ENCODE assay signal across 9 cellular contexts in genomic region chr6:73308712-73309533, GRCh38. TPM values are rescaled to one million over a fixed set of nuclear protein-coding genes. Genes with fewer than 3 reads are reported as not detected.
DNase-seq lines count a peak whose midpoint lies in the region; ATAC-seq and TF ChIP-seq lines count a peak whose summit lies in the region.
"Had no signal": no experiment of that assay in that cellular context is flagged by ENCODE, and none has a peak within 500 bp of the region (broad histone marks: within the 10 kb centered on the region; RNA-seq: fewer than 3 reads in every experiment).

No MANE protein-coding gene starts in this region.

- H3K9me3 ChIP-seq in HEK293 (ENCODE audit: control insufficient read depth, insufficient read depth, low read depth, low read length) (no peaks in the 10 kb centered on the region), gastroesophageal sphincter (no peaks in the 10 kb centered on the region), gastrocnemius medialis (no peaks in the 10 kb centered on the region), SJCRH30 (replicated peaks) (no peaks in the 10 kb centered on the region)

- CTCF ChIA-PET in HEK293 (lab: Yijun Ruan, JAX), result interaction anchor here (0.5 to 3.0 kb wide), 8 partner anchors 19 to 403 kb away, joined by 3 to 12 read pairs (median 3); no protein-coding TSS in a partner anchor

- no peaks in the 10 kb centered on the region for H3K27me3 ChIP-seq in gastroesophageal sphincter
- H3K27me3 ChIP-seq in gastrocnemius medialis, result peaks cover 13 to 28% (median 19%) of the 10 kb centered on the region in 3 donors
- H3K27me3 ChIP-seq in SJCRH30, result no peaks in the 10 kb centered on the region

- no peak for ATAC-seq in gastroesophageal sphincter
- no peak for ATAC-seq in gastrocnemius medialis
- no peak for ATAC-seq in GM21723 (IDR thresholded peaks at IDR 0.05; ENCODE audit: unreplicated experiment)

- intact Hi-C loops in CD14-positive monocyte (cut with micrococcal nuclease) (no loop called here), gastrocnemius medialis (cut with DNase I; ENCODE audit: low total_unique reads) (no loop called here)

- no peaks in the 10 kb centered on the region for H3K4me1 ChIP-seq in HEK293 (ENCODE audit: control insufficient read depth, insufficient read depth, low read length)
- H3K4me1 ChIP-seq in gastroesophageal sphincter, result peaks cover 0 to 17% (median 3%) of the 10 kb centered on the region in 3 donors
- H3K4me1 ChIP-seq in gastrocnemius medialis, result peaks cover 3 to 5% of the 10 kb centered on the region in 2 donors
- H3K4me1 ChIP-seq in SJCRH30, result no peaks in the 10 kb centered on the region

- H3K4me3 Mint-ChIP-seq in CD14-positive monocyte, result peak overlapping the region; percentile 98 to 100

- H3K4me3 ChIP-seq in HEK293 (ENCODE audit: low read depth, low read length) (peak overlapping the region; percentile 53), gastroesophageal sphincter (peak overlapping the region; percentile 38 to 71), gastrocnemius medialis (peak overlapping the region; percentile 48 to 59 (median 53)), SJCRH30 (no peak overlapping the region)

- WGBS in gastroesophageal sphincter (ENCODE audit: low coverage in 1 of 2), 2 donors, result 84 to 100% methylated on average over 1 to 11 of the region's 26 CpGs

- peaks cover 0 to under 1% of the 10 kb centered on the region in 2 experiments; a peak in 1 of 3 replicates for H3K36me3 ChIP-seq in HEK293 (ENCODE audit: control insufficient read depth in 2 of 2, insufficient read depth in 1 of 2, low read length in 2 of 2)
- H3K36me3 ChIP-seq in gastroesophageal sphincter, result no peaks in the 10 kb centered on the region
- H3K36me3 ChIP-seq in gastrocnemius medialis, result no peaks in the 10 kb centered on the region
- H3K36me3 ChIP-seq in SJCRH30, result no peaks in the 10 kb centered on the region

- no peak for TF ChIP-seq POLR2A in gastroesophageal sphincter (IDR thresholded peaks at IDR 0.05)
- no peak for TF ChIP-seq POLR2A in gastrocnemius medialis (IDR thresholded peaks at IDR 0.05)

- peaks cover 14 to 34% (median 24%) of the 10 kb centered on the region in 3 donors for H3K27me3 Mint-ChIP-seq in CD14-positive monocyte (ENCODE audit: low read depth in 3 of 3)

- peak overlapping the region; percentile 78 for H3K27ac ChIP-seq in HEK293 (ENCODE audit: extremely low read depth, low read depth, low read length)
- peak overlapping the region; percentile 76 for H3K27ac ChIP-seq in VCaP
- H3K27ac ChIP-seq in gastroesophageal sphincter, result peak overlapping the region in 3 of 4 donors; percentile 68 to 78 (median 74)
- H3K27ac ChIP-seq in gastrocnemius medialis, result no peak overlapping the region
- no peak overlapping the region for H3K27ac ChIP-seq in SJCRH30

- TF ChIP-seq EP300 in gastroesophageal sphincter (IDR thresholded peaks at IDR 0.05), result no peak

- H3K36me3 Mint-ChIP-seq in CD14-positive monocyte, result peaks cover 0 to 2% of the 10 kb centered on the region in 2 donors

- H3K27ac Mint-ChIP-seq in CD14-positive monocyte, result peak overlapping the region in 1 of 7 donors; percentile 33

- DNase-seq in CD14-positive monocyte (ENCODE audit: low spot score), result no peak
- DNase-seq in gastrocnemius medialis, result no peak
- DNase-seq in NCI-H1694 (lab: John Stamatoyannopoulos, UW), result no peak
- DNase-seq in SJCRH30, result no peak

- peaks cover 23% of the 10 kb centered on the region for H3K4me1 Mint-ChIP-seq in CD14-positive monocyte

- no peak for TF ChIP-seq CTCF in CD14-positive monocyte (IDR thresholded peaks at IDR 0.05)
- no peak; the same call in 1 of the 2 replicates for TF ChIP-seq CTCF in HEK293 (tag by site-specific recombination; IDR thresholded peaks at IDR 0.05)
- no peak for TF ChIP-seq CTCF in VCaP (conservative IDR thresholded peaks at IDR 0.05)
- TF ChIP-seq CTCF in gastroesophageal sphincter (IDR thresholded peaks at IDR 0.05), result no peak
- TF ChIP-seq CTCF in gastrocnemius medialis (IDR thresholded peaks at IDR 0.05 in 4 of 5, conservative IDR thresholded peaks at IDR 0.05 in 1 of 5), result no peak

- in situ Hi-C loops in gastrocnemius medialis (cut with MboI; ENCODE audit: low sequenced_read_pairs in 4 of 4), result no loop called here

- H3K9me3 Mint-ChIP-seq in CD14-positive monocyte, result peaks cover 0 to 10% (median 7%) of the 10 kb centered on the region in 7 donors

- POLR2A ChIA-PET in HEK293 (lab: Yijun Ruan, JAX), result interaction anchor here (0.6 to 1.2 kb wide), 5 partner anchors 18 to 345 kb away, joined by 3 to 4 read pairs (median 3); partner anchors contain the start of genes MTO1 and SLC17A5

TF ChIP-seq in HEK293, 187 proteins besides CTCF, POLR2A, EP300 and RAD21 (continues in another document):
- TF ChIP-seq ZNF335 (tag by site-specific recombination; conservative IDR thresholded peaks at IDR 0.05), result 0 out of 2 replicates have a peak, but pooled peaks have one; percentile 34
- TF ChIP-seq ZNF16 (tag by site-specific recombination; IDR thresholded peaks at IDR 0.05; ENCODE audit: low read depth), result no peak
- TF ChIP-seq EGR2 (tag by site-specific recombination; IDR thresholded peaks at IDR 0.05; ENCODE audit: low read depth), result no peak
- no peak for TF ChIP-seq ZNF785 (tag by site-specific recombination; IDR thresholded peaks at IDR 0.05)
- TF ChIP-seq ZNF280C (tag by site-specific recombination; IDR thresholded peaks at IDR 0.05), result no peak
- no peak for TF ChIP-seq TRIM28 (IDR thresholded peaks at IDR 0.05; ENCODE audit: borderline replicate concordance, low read length)
- TF ChIP-seq ZNF560 (tag by site-specific recombination; IDR thresholded peaks at IDR 0.05; ENCODE audit: borderline replicate concordance), result no peak
- TF ChIP-seq ZNF148 (tag by site-specific recombination; IDR thresholded peaks at IDR 0.05; ENCODE audit: borderline replicate concordance), result no peak
- TF ChIP-seq IKZF3 (tag by site-specific recombination; IDR thresholded peaks at IDR 0.05), result peak; percentile 19; the same call in 1 of the 2 replicates

RNA-seq across cellular contexts. Expression of gene DPPA5, which starts 45.2 kb away (rescaled TPM):
- not detected for polyA plus RNA-seq in CD14-positive monocyte
- not detected for total RNA-seq in gastroesophageal sphincter
- total RNA-seq in gastrocnemius medialis, result not detected
- not detected in 2 replicates for total RNA-seq in SJCRH30 (2014; rRNA removed; shearing (Covaris generic))
- total RNA-seq: RPMI7951 had no signal

RNA-seq across cellular contexts. Expression of gene KHDC1, which starts 45.9 kb away (rescaled TPM):
- not detected for polyA plus RNA-seq in CD14-positive monocyte
- total RNA-seq in gastroesophageal sphincter (1 to 10 TPM in 3 of 4 donors, under 1 TPM in 1; 0.93 to 1.9 (median 1.4) TPM), gastrocnemius medialis (not detected)
- not detected in 2 replicates for total RNA-seq in SJCRH30 (2014; rRNA removed; shearing (Covaris generic))

RNA-seq across cellular contexts. Expression of gene KHDC3L, which starts 53.5 kb away (rescaled TPM):
- polyA plus RNA-seq in CD14-positive monocyte, result not detected
- total RNA-seq in gastroesophageal sphincter (not detected), gastrocnemius medialis (not detected)
- not detected in 2 replicates for total RNA-seq in SJCRH30 (2014; rRNA removed; shearing (Covaris generic))
- total RNA-seq: RPMI7951 had no signal

Comparison
In these comparisons a context has a peak if more than half of its experiments do, and no peak if none do; other contexts are left out.
1. H3K27ac ChIP-seq: peak in HEK293 (single experiment), VCaP (single experiment) and gastroesophageal sphincter (3 of 4); none in gastrocnemius medialis (0 of 4) and SJCRH30 (single experiment).